In the genomic region with DNA sequence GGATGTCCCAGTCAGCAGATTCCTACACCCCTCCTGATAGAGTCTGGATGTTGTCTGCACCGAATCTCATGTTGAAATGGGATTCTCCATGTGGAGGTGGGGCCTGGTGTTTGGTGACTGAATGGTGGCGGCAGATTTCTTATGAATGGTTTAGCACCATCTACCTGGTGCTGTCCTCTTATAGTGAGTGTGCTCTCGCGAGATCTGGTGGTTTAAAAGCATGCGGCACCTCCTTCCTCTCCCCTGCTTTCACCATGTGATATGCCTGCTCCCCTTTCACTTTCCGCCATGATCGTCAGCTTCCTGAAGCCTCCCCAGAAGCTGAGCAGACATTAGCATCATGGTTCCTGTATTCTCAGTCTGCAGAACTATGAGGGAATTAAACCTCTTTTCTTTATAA, we compare ENCODE assay signal across 11 cellular contexts.
"Had no signal": no experiment of that assay in that cellular context is flagged by ENCODE, and none has a peak within 500 bp of the region (broad histone marks: within the 10 kb centered on the region; RNA-seq: fewer than 3 reads in every experiment).

No MANE protein-coding gene starts in this region.

- H3K4me3 ChIP-seq: GM23248, GM23338, HAP-1 had no signal

- H3K4me2 ChIP-seq: GM23338 had no signal

- H2AFZ ChIP-seq: GM23248, GM23338 had no signal

- H3K4me1 ChIP-seq: HAP-1 had no signal

- ATAC-seq: GM23338, HCT116 had no signal

- H3K27ac ChIP-seq: GM23248 had no signal

- DNase-seq: GM23248, GOT3, H7, H9, HCEC 1CT, HFFc6 had no signal

- FAIRE-seq: H1, H54 had no signal

- H3K9me3 ChIP-seq: HAP-1 had no signal

- H3K36me3 ChIP-seq: HAP-1 had no signal

- H3K9ac ChIP-seq: GM23248 had no signal
